ENCODE assay signal across 15 cellular contexts in genomic region chr2:197075286-197075685, GRCh38.
DNase-seq lines count a peak whose midpoint lies in the region; ATAC-seq and TF ChIP-seq lines count a peak whose summit lies in the region.
"Had no signal": no experiment of that assay in that cellular context is flagged by ENCODE, and none has a peak within 500 bp of the region (broad histone marks: within the 10 kb centered on the region; RNA-seq: fewer than 3 reads in every experiment).

No MANE protein-coding gene starts in this region.

- TF ChIP-seq CTCF in AG09319 (IDR thresholded peaks at IDR 0.05; ENCODE audit: low read depth, low read length) (no peak), dorsolateral prefrontal cortex (IDR thresholded peaks at IDR 0.05 in 54 of 56, conservative IDR thresholded peaks at IDR 0.05 in 2 of 56; ENCODE audit: low read depth in 1 of 56, partially characterized antibody in 56 of 56) (no peak), testis (IDR thresholded peaks at IDR 0.05) (no peak), MM.1S (IDR thresholded peaks at IDR 0.05; ENCODE audit: low read length) (no peak)

- H3F3A ChIP-seq in MM.1S (ENCODE audit: insufficient read depth, low read length): peaks cover 4% of the 10 kb centered on the region

- no peaks in the 10 kb centered on the region for H3K9me3 Mint-ChIP-seq in natural killer cell treated with Interleukin-12 subunit alpha and Interleukin-12 subunit beta and Interleukin-15 and Interleukin-18, amount 100 ng/mL, for 72 hours
- H3K9me3 Mint-ChIP-seq: HFFc6 had no signal

- H3K9ac ChIP-seq in MM.1S (ENCODE audit: low read length): no peak overlapping the region
- H3K9ac ChIP-seq in mesenchymal stem cell (ENCODE audit: low read length): no peak overlapping the region

- H3K4me1 ChIP-seq in testis (peaks cover 11% of the 10 kb centered on the region), MM.1S (ENCODE audit: low read length) (peaks cover 36% of the 10 kb centered on the region), mesenchymal stem cell (ENCODE audit: control insufficient read depth, insufficient read depth, low read depth, low read length) (peaks cover 1% of the 10 kb centered on the region)

- no peak overlapping the region for H3K18ac ChIP-seq in mesenchymal stem cell (ENCODE audit: low read depth in 1 of 2, low read length in 2 of 2)

- H4K91ac ChIP-seq in mesenchymal stem cell (ENCODE audit: low read length): no peak overlapping the region

- no peaks in the 10 kb centered on the region for H3K79me1 ChIP-seq in mesenchymal stem cell (replicated peaks; ENCODE audit: low read length, poor library complexity, severe bottlenecking)

- TF ChIP-seq POLR2A in testis (IDR thresholded peaks at IDR 0.05): no peak

- no peaks in the 10 kb centered on the region for H3K9me2 ChIP-seq in MM.1S (replicated peaks; ENCODE audit: insufficient read depth, low read length)

- H2BK5ac ChIP-seq in mesenchymal stem cell (ENCODE audit: low read depth, low read length, poor library complexity, severe bottlenecking): no peak overlapping the region

- H3K9me3 ChIP-seq in testis (no peaks in the 10 kb centered on the region), MM.1S (replicated peaks; ENCODE audit: insufficient read depth, low read length) (no peaks in the 10 kb centered on the region), mesenchymal stem cell (ENCODE audit: control insufficient read depth, low read length) (no peaks in the 10 kb centered on the region)

- no peak overlapping the region for H2BK12ac ChIP-seq in mesenchymal stem cell (ENCODE audit: low read length in 2 of 2)

- H3K4me2 ChIP-seq in MM.1S (ENCODE audit: low read depth, low read length) (no peak overlapping the region), mesenchymal stem cell (ENCODE audit: low read length, poor library complexity, severe bottlenecking) (no peak overlapping the region)

- no peak overlapping the region for H2BK15ac ChIP-seq in mesenchymal stem cell (ENCODE audit: low read depth, poor library complexity, severe bottlenecking)

- ATAC-seq in HG03469 (IDR thresholded peaks at IDR 0.05; ENCODE audit: unreplicated experiment): no peak
- ATAC-seq in natural killer cell treated with Interleukin-12 subunit alpha and Interleukin-12 subunit beta and Interleukin-15 and Interleukin-18, amount 100 ng/mL, for 72 hours: no peak
- ATAC-seq: CD8-positive, alpha-beta T cell had no signal

- no peak overlapping the region for H3K23ac ChIP-seq in mesenchymal stem cell (ENCODE audit: low read length in 2 of 2)

- no peak overlapping the region for H4K8ac ChIP-seq in mesenchymal stem cell (ENCODE audit: low read length)

- H2BK120ac ChIP-seq in mesenchymal stem cell (ENCODE audit: low read depth, low read length): no peak overlapping the region

- DNase-seq in AG09319 (ENCODE audit: extremely low read depth, low read depth): peak; percentile 23
- DNase-seq in dorsolateral prefrontal cortex: no peak
- no peak for DNase-seq in testis
- DNase-seq in MM.1S: no peak
- no peak for DNase-seq in mesenchymal stem cell
- DNase-seq in natural killer cell treated with Interleukin-12 subunit alpha and Interleukin-12 subunit beta and Interleukin-15 and Interleukin-18, amount 100 ng/mL, for 72 hours (ENCODE audit: low spot score): no peak
- DNase-seq: CD8-positive, alpha-beta T cell; COR-L47; DND-41; GDM1; HFFc6 had no signal

- no peak overlapping the region for H3K4me3 Mint-ChIP-seq in natural killer cell treated with Interleukin-12 subunit alpha and Interleukin-12 subunit beta and Interleukin-15 and Interleukin-18, amount 100 ng/mL, for 72 hours
- H3K4me3 Mint-ChIP-seq: CD14-positive monocyte; CD8-positive, alpha-beta T cell; HFFc6 had no signal

- H3K4me1 Mint-ChIP-seq in natural killer cell treated with Interleukin-12 subunit alpha and Interleukin-12 subunit beta and Interleukin-15 and Interleukin-18, amount 100 ng/mL, for 72 hours (ENCODE audit: low read depth in 2 of 2): peaks cover 25 to 33% of the 10 kb centered on the region in 2 donors

- peak overlapping the region in 1 of 2 donors; percentile 78 for H3K27ac Mint-ChIP-seq in natural killer cell treated with Interleukin-12 subunit alpha and Interleukin-12 subunit beta and Interleukin-15 and Interleukin-18, amount 100 ng/mL, for 72 hours
- H3K27ac Mint-ChIP-seq: HFFc6 had no signal

- H2AFZ ChIP-seq in MM.1S (ENCODE audit: low read length): no peak overlapping the region
- H2AFZ ChIP-seq in mesenchymal stem cell (ENCODE audit: low read depth, low read length): no peak overlapping the region

- H3K79me2 ChIP-seq in MM.1S (ENCODE audit: low read length): no peaks in the 10 kb centered on the region

- H3K36me3 ChIP-seq in testis (ENCODE audit: low read depth, missing control alignments): no peaks in the 10 kb centered on the region
- 0 out of 2 replicates have a peak, but pooled peaks cover 3% of the 10 kb centered on the region for H3K36me3 ChIP-seq in MM.1S (replicated peaks; ENCODE audit: insufficient read depth, low read length)
- H3K36me3 ChIP-seq in mesenchymal stem cell (ENCODE audit: control insufficient read depth in 1 of 2, insufficient read depth in 2 of 2, low read depth in 1 of 2, low read length in 2 of 2): no peaks in the 10 kb centered on the region

- H3K4me3 ChIP-seq in dorsolateral prefrontal cortex (no peak overlapping the region), testis (no peak overlapping the region), MM.1S (ENCODE audit: low read length) (no peak overlapping the region), mesenchymal stem cell (ENCODE audit: insufficient read depth in 1 of 2, low read depth in 1 of 2, low read length in 2 of 2) (no peak overlapping the region)

- peak overlapping the region; percentile 79 for H3K27ac ChIP-seq in angular gyrus (ENCODE audit: low read depth, low read length)
- peak overlapping the region; percentile 50 to 97 (median 92) for H3K27ac ChIP-seq in dorsolateral prefrontal cortex
- H3K27ac ChIP-seq in testis: peak overlapping the region; percentile 9 to 72
- H3K27ac ChIP-seq in MM.1S (ENCODE audit: low read length): no peak overlapping the region
- H3K27ac ChIP-seq in mesenchymal stem cell (ENCODE audit: low read length, poor library complexity, severe bottlenecking): no peak overlapping the region
- H3K27ac ChIP-seq: HL-60 had no signal

- 51 to 53% methylated on average over 2 of the region's 2 CpGs for WGBS in testis, 2 donors
- WGBS in mesenchymal stem cell: 100% methylated on average over 2 of the region's 2 CpGs

- no peaks in the 10 kb centered on the region for H4K20me1 ChIP-seq in MM.1S (ENCODE audit: insufficient read depth, low read length)

- H3K27me3 ChIP-seq in dorsolateral prefrontal cortex (no peaks in the 10 kb centered on the region), testis (no peaks in the 10 kb centered on the region), MM.1S (replicated peaks; ENCODE audit: insufficient read depth, low read length) (no peaks in the 10 kb centered on the region; the same call in 1 of the 2 replicates), mesenchymal stem cell (ENCODE audit: control insufficient read depth in 1 of 2, insufficient read depth in 1 of 2, low read length in 2 of 2) (no peaks in the 10 kb centered on the region)

- H2AK5ac ChIP-seq in mesenchymal stem cell (ENCODE audit: low read length, severe bottlenecking): no peak overlapping the region

- peaks cover 49% of the 10 kb centered on the region for H3K36me3 Mint-ChIP-seq in natural killer cell treated with Interleukin-12 subunit alpha and Interleukin-12 subunit beta and Interleukin-15 and Interleukin-18, amount 100 ng/mL, for 72 hours

- intact Hi-C loops in dorsolateral prefrontal cortex (cut with DNase I) (loop anchor here in 1 of 2 donors (5.0 to 10.0 kb wide), 4 partner anchors 37 to 150 kb away; partner anchors contain the start of gene PGAP1), testis (cut with DNase I; ENCODE audit: low total_unique reads) (no loop called here)

- no peak overlapping the region for H3K4ac ChIP-seq in mesenchymal stem cell (ENCODE audit: low read depth in 1 of 2, low read length in 2 of 2)

- no peaks in the 10 kb centered on the region for H3K27me3 Mint-ChIP-seq in natural killer cell treated with Interleukin-12 subunit alpha and Interleukin-12 subunit beta and Interleukin-15 and Interleukin-18, amount 100 ng/mL, for 72 hours

- H3K14ac ChIP-seq in mesenchymal stem cell (ENCODE audit: low read length in 2 of 2): no peak overlapping the region

Comparison
In these comparisons a context has a peak if more than half of its experiments do, and no peak if none do; other contexts are left out.
1. H3K27ac ChIP-seq: peak in angular gyrus (single experiment), dorsolateral prefrontal cortex (59 of 59) and testis (2 of 2); none in MM.1S (single experiment) and mesenchymal stem cell (single experiment).